In genomic region chr1:116292929-116293725, GRCh38 we compare ENCODE assay signal across 1 cellular context.
TF ChIP-seq lines count a peak whose summit lies in the region.

No MANE protein-coding gene starts in this region.

TF ChIP-seq in HepG2, 621 proteins besides CTCF, POLR2A, EP300 and RAD21 (continued from another document and continues in another):
- 0 out of 2 replicates have a peak, but pooled peaks have one; percentile 47 for TF ChIP-seq CREB3 (CRISPR knock-in tag; IDR thresholded peaks at IDR 0.05)
- TF ChIP-seq ATAD3A (CRISPR knock-in tag; IDR thresholded peaks at IDR 0.05), result no peak
- peak; percentile 96 for TF ChIP-seq HMG20B (CRISPR knock-in tag; conservative IDR thresholded peaks at IDR 0.05)
- peak; percentile 100 for TF ChIP-seq FOXO1 (CRISPR knock-in tag; IDR thresholded peaks at IDR 0.05)
- TF ChIP-seq CHD2 (IDR thresholded peaks at IDR 0.05; ENCODE audit: low read depth, low read length), result no peak; the same call in 1 of the 2 replicates
- TF ChIP-seq, protein P1, sequence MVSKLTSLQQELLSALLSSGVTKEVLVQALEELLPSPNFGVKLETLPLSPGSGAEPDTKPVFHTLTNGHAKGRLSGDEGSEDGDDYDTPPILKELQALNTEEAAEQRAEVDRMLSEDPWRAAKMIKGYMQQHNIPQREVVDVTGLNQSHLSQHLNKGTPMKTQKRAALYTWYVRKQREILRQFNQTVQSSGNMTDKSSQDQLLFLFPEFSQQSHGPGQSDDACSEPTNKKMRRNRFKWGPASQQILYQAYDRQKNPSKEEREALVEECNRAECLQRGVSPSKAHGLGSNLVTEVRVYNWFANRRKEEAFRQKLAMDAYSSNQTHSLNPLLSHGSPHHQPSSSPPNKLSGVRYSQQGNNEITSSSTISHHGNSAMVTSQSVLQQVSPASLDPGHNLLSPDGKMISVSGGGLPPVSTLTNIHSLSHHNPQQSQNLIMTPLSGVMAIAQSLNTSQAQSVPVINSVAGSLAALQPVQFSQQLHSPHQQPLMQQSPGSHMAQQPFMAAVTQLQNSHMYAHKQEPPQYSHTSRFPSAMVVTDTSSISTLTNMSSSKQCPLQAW (CRISPR knock-in tag; IDR thresholded peaks at IDR 0.05), result peak; percentile 96
- TF ChIP-seq NFKBIZ (CRISPR knock-in tag; IDR thresholded peaks at IDR 0.05), result peak; percentile 92
- peak; percentile 86 for TF ChIP-seq ZBTB20 (CRISPR knock-in tag; IDR thresholded peaks at IDR 0.05; ENCODE audit: borderline replicate concordance, low read depth)
- TF ChIP-seq RFX1 (IDR thresholded peaks at IDR 0.05), result no peak
- no peak for TF ChIP-seq ZNF839 (CRISPR knock-in tag; IDR thresholded peaks at IDR 0.05; ENCODE audit: borderline replicate concordance)
- TF ChIP-seq, protein P2, sequence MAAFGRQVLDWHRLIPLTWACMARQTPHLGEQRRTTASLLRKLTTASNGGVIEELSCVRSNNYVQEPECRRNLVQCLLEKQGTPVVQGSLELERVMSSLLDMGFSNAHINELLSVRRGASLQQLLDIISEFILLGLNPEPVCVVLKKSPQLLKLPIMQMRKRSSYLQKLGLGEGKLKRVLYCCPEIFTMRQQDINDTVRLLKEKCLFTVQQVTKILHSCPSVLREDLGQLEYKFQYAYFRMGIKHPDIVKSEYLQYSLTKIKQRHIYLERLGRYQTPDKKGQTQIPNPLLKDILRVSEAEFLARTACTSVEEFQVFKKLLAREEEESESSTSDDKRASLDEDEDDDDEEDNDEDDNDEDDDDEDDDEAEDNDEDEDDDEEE (CRISPR knock-in tag; IDR thresholded peaks at IDR 0.05), result no peak
- TF ChIP-seq XRCC5 (optimal IDR thresholded peaks at IDR 0.05; ENCODE audit: low read length), result no peak
- TF ChIP-seq GABPB1 (CRISPR knock-in tag; IDR thresholded peaks at IDR 0.05), result peak; percentile 20; the same call in 1 of the 2 replicates
- TF ChIP-seq KDM4B (CRISPR knock-in tag; IDR thresholded peaks at IDR 0.05), result peak; percentile 69; the same call in 1 of the 2 replicates
- peak; percentile 99 for TF ChIP-seq HHEX (CRISPR knock-in tag; IDR thresholded peaks at IDR 0.05)
- no peak for TF ChIP-seq ZNF230 (CRISPR knock-in tag; IDR thresholded peaks at IDR 0.05)
- no peak for TF ChIP-seq ZNF615 (CRISPR knock-in tag; IDR thresholded peaks at IDR 0.05; ENCODE audit: borderline replicate concordance)
- TF ChIP-seq EHMT2 (IDR thresholded peaks at IDR 0.05; ENCODE audit: borderline replicate concordance, low read depth, low read length), result no peak
- TF ChIP-seq, protein P3, sequence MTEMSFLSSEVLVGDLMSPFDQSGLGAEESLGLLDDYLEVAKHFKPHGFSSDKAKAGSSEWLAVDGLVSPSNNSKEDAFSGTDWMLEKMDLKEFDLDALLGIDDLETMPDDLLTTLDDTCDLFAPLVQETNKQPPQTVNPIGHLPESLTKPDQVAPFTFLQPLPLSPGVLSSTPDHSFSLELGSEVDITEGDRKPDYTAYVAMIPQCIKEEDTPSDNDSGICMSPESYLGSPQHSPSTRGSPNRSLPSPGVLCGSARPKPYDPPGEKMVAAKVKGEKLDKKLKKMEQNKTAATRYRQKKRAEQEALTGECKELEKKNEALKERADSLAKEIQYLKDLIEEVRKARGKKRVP (CRISPR knock-in tag; IDR thresholded peaks at IDR 0.05), result peak in 1 of 2 experiments; percentile 58; a peak in 1 of 4 replicates
- TF ChIP-seq, protein P4, sequence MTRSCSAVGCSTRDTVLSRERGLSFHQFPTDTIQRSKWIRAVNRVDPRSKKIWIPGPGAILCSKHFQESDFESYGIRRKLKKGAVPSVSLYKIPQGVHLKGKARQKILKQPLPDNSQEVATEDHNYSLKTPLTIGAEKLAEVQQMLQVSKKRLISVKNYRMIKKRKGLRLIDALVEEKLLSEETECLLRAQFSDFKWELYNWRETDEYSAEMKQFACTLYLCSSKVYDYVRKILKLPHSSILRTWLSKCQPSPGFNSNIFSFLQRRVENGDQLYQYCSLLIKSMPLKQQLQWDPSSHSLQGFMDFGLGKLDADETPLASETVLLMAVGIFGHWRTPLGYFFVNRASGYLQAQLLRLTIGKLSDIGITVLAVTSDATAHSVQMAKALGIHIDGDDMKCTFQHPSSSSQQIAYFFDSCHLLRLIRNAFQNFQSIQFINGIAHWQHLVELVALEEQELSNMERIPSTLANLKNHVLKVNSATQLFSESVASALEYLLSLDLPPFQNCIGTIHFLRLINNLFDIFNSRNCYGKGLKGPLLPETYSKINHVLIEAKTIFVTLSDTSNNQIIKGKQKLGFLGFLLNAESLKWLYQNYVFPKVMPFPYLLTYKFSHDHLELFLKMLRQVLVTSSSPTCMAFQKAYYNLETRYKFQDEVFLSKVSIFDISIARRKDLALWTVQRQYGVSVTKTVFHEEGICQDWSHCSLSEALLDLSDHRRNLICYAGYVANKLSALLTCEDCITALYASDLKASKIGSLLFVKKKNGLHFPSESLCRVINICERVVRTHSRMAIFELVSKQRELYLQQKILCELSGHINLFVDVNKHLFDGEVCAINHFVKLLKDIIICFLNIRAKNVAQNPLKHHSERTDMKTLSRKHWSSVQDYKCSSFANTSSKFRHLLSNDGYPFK (CRISPR knock-in tag; IDR thresholded peaks at IDR 0.05; ENCODE audit: borderline replicate concordance), result no peak
- TF ChIP-seq SMAD3 (CRISPR knock-in tag; IDR thresholded peaks at IDR 0.05), result peak; percentile 90
- TF ChIP-seq ZNF17 (CRISPR knock-in tag; IDR thresholded peaks at IDR 0.05), result no peak
- no peak for TF ChIP-seq SETDB1 (CRISPR knock-in tag; IDR thresholded peaks at IDR 0.05; ENCODE audit: borderline replicate concordance)
- TF ChIP-seq U2AF1 (optimal IDR thresholded peaks at IDR 0.05; ENCODE audit: low read depth, low read length), result no peak
- TF ChIP-seq FOSL2 (CRISPR knock-in tag; IDR thresholded peaks at IDR 0.05), result peak; percentile 91
- TF ChIP-seq KMT2A (CRISPR knock-in tag; IDR thresholded peaks at IDR 0.05), result no peak
- TF ChIP-seq SNRNP70 (IDR thresholded peaks at IDR 0.05; ENCODE audit: low read depth, low read length), result no peak
- TF ChIP-seq ZHX1 (CRISPR knock-in tag; IDR thresholded peaks at IDR 0.05; ENCODE audit: low read depth), result no peak
- TF ChIP-seq ZNF710 (CRISPR knock-in tag; IDR thresholded peaks at IDR 0.05; ENCODE audit: borderline replicate concordance), result peak; percentile 88; the same call in 1 of the 2 replicates
- TF ChIP-seq, protein P5, sequence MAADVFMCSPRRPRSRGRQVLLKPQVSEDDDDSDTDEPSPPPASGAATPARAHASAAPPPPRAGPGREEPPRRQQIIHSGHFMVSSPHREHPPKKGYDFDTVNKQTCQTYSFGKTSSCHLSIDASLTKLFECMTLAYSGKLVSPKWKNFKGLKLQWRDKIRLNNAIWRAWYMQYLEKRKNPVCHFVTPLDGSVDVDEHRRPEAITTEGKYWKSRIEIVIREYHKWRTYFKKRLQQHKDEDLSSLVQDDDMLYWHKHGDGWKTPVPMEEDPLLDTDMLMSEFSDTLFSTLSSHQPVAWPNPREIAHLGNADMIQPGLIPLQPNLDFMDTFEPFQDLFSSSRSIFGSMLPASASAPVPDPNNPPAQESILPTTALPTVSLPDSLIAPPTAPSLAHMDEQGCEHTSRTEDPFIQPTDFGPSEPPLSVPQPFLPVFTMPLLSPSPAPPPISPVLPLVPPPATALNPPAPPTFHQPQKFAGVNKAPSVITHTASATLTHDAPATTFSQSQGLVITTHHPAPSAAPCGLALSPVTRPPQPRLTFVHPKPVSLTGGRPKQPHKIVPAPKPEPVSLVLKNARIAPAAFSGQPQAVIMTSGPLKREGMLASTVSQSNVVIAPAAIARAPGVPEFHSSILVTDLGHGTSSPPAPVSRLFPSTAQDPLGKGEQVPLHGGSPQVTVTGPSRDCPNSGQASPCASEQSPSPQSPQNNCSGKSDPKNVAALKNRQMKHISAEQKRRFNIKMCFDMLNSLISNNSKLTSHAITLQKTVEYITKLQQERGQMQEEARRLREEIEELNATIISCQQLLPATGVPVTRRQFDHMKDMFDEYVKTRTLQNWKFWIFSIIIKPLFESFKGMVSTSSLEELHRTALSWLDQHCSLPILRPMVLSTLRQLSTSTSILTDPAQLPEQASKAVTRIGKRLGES (CRISPR knock-in tag; IDR thresholded peaks at IDR 0.05; ENCODE audit: borderline replicate concordance), result no peak
- no peak for TF ChIP-seq ZNF552 (CRISPR knock-in tag; IDR thresholded peaks at IDR 0.05; ENCODE audit: borderline replicate concordance)
- no peak for TF ChIP-seq DR1 (CRISPR knock-in tag; IDR thresholded peaks at IDR 0.05)
- TF ChIP-seq SALL2 (CRISPR knock-in tag; IDR thresholded peaks at IDR 0.05), result no peak
- peak; percentile 48; the same call in 1 of the 2 replicates for TF ChIP-seq ZSCAN21 (CRISPR knock-in tag; IDR thresholded peaks at IDR 0.05; ENCODE audit: borderline replicate concordance)
- no peak for TF ChIP-seq WIZ (CRISPR knock-in tag; IDR thresholded peaks at IDR 0.05)
- TF ChIP-seq ZEB1 (IDR thresholded peaks at IDR 0.05; ENCODE audit: insufficient replicate concordance, low read depth), result no peak
- TF ChIP-seq KLF11 (CRISPR knock-in tag; IDR thresholded peaks at IDR 0.05), result no peak
- TF ChIP-seq ZNF225 (CRISPR knock-in tag; IDR thresholded peaks at IDR 0.05), result no peak
- TF ChIP-seq ZNF30 (CRISPR knock-in tag; IDR thresholded peaks at IDR 0.05), result no peak
- TF ChIP-seq ZBTB3 (CRISPR knock-in tag; IDR thresholded peaks at IDR 0.05; ENCODE audit: borderline replicate concordance, low read depth), result no peak
- TF ChIP-seq TARDBP (CRISPR knock-in tag; IDR thresholded peaks at IDR 0.05), result peak; percentile 89; the same call in 1 of the 2 replicates
- TF ChIP-seq ZNF512B (CRISPR knock-in tag; IDR thresholded peaks at IDR 0.05; ENCODE audit: borderline replicate concordance), result no peak
- TF ChIP-seq HNRNPK (IDR thresholded peaks at IDR 0.05; ENCODE audit: low read depth, low read length, poor library complexity, severe bottlenecking), result no peak
